Comparison of ENCODE assay signal across 32 cellular contexts in the genomic region with DNA sequence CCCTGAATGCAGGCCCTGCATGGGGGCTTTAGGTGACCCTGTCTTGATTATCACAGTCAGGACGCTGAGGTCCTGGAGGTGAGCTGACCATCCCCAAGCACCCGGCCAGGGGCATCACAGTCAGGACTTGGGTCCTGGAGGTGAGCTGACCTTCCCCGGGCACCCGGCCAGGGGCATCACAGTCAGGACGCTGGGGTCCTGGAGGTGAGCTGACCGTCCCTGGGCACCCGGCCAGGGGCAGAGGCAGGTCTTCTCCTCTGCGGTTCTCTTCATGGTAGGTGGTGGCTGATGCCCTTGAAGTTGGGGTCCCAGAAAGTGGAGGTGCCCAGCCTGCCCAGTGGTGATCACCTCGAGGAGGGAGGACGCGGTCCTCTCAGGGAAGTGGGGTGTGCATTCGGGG.
"Had no signal": no experiment of that assay in that cellular context is flagged by ENCODE, and none has a peak within 500 bp of the region (broad histone marks: within the 10 kb centered on the region; RNA-seq: fewer than 3 reads in every experiment).

No MANE protein-coding gene starts in this region.

- H3K9me3 Mint-ChIP-seq: effector memory CD8-positive, alpha-beta T cell; mesothelial cell of epicardium; naive B cell; natural killer cell treated with Interleukin-12 subunit alpha and Interleukin-12 subunit beta and Interleukin-15 and Interleukin-18, amount 100 ng/mL, for 72 hours; neural crest cell; type B pancreatic cell had no signal

- H3K9me3 ChIP-seq: colonic mucosa, esophagus squamous epithelium, heart right ventricle, left lung, mucosa of descending colon, prostate gland, right atrium auricular region, stomach, thyroid gland had no signal

- H3K27ac Mint-ChIP-seq: type B pancreatic cell had no signal

- H3K36me3 Mint-ChIP-seq: naive B cell; natural killer cell treated with Interleukin-12 subunit alpha and Interleukin-12 subunit beta and Interleukin-15 and Interleukin-18, amount 100 ng/mL, for 72 hours had no signal

- ATAC-seq: effector memory CD8-positive, alpha-beta T cell; heart right ventricle; left cardiac atrium; left lung; mucosa of descending colon; natural killer cell treated with Interleukin-12 subunit alpha and Interleukin-12 subunit beta and Interleukin-15 and Interleukin-18, amount 100 ng/mL, for 72 hours; sciatic nerve had no signal

- DNase-seq: colonic mucosa; dermis blood vessel endothelial cell; effector memory CD8-positive, alpha-beta T cell; erythroblast; esophagus squamous epithelium; foreskin melanocyte; glutamatergic neuron; heart right ventricle; hippocampal formation; left cardiac atrium; left lung; mesenchymal stem cell; mucosa of descending colon; naive B cell; nucleus accumbens; stimulated activated CD4-positive, alpha-beta T cell treated with anti-CD3 and anti-CD28 coated beads, Interleukin-12 subunit alpha, Interleukin-12 subunit beta, amount 100 ng/mL, for 4 hours; stimulated activated CD4-positive, alpha-beta T cell treated with anti-CD3 and anti-CD28 coated beads, Interleukin-1b, Interleukin-23, amount 100 ng/mL, for 48 hours; stimulated activated CD4-positive, alpha-beta T cell treated with anti-CD3 and anti-CD28 coated beads, Interleukin-4, amount 100 ng/mL, for 1 hour; stimulated activated CD8-positive, alpha-beta memory T cell treated with anti-CD3 and anti-CD28 coated beads, Interleukin-4, amount 100 ng/mL, for 48 hours; stimulated activated naive CD4-positive, alpha-beta T cell treated with Interleukin-2 at 50 U/mL for 16 hours; stomach; thyroid gland had no signal

- H3K4me2 ChIP-seq: smooth muscle cell had no signal

- H3K27me3 Mint-ChIP-seq: effector memory CD8-positive, alpha-beta T cell; naive B cell; natural killer cell treated with Interleukin-12 subunit alpha and Interleukin-12 subunit beta and Interleukin-15 and Interleukin-18, amount 100 ng/mL, for 72 hours had no signal

- H3K27ac ChIP-seq: colonic mucosa, esophagus squamous epithelium, left lung, prostate gland, right atrium auricular region, stomach, thyroid gland had no signal

- H3K36me3 ChIP-seq: colonic mucosa, esophagus squamous epithelium, heart right ventricle, left lung, prostate gland, right atrium auricular region, stomach, thyroid gland had no signal

- H3K4me3 ChIP-seq: colonic mucosa, esophagus squamous epithelium, heart right ventricle, left lung, mucosa of descending colon, prostate gland, right atrium auricular region, smooth muscle cell, stomach, thyroid gland had no signal

- H3K27me3 ChIP-seq: colonic mucosa, esophagus squamous epithelium, heart right ventricle, left lung, right atrium auricular region, stomach, thyroid gland had no signal

- H3K4me3 Mint-ChIP-seq: effector memory CD8-positive, alpha-beta T cell; mesothelial cell of epicardium; natural killer cell treated with Interleukin-12 subunit alpha and Interleukin-12 subunit beta and Interleukin-15 and Interleukin-18, amount 100 ng/mL, for 72 hours; neural crest cell; type B pancreatic cell had no signal

- FAIRE-seq: endometrium, islet of Langerhans had no signal
